8 cellular contexts compared by ENCODE assay signal in the genomic region with DNA sequence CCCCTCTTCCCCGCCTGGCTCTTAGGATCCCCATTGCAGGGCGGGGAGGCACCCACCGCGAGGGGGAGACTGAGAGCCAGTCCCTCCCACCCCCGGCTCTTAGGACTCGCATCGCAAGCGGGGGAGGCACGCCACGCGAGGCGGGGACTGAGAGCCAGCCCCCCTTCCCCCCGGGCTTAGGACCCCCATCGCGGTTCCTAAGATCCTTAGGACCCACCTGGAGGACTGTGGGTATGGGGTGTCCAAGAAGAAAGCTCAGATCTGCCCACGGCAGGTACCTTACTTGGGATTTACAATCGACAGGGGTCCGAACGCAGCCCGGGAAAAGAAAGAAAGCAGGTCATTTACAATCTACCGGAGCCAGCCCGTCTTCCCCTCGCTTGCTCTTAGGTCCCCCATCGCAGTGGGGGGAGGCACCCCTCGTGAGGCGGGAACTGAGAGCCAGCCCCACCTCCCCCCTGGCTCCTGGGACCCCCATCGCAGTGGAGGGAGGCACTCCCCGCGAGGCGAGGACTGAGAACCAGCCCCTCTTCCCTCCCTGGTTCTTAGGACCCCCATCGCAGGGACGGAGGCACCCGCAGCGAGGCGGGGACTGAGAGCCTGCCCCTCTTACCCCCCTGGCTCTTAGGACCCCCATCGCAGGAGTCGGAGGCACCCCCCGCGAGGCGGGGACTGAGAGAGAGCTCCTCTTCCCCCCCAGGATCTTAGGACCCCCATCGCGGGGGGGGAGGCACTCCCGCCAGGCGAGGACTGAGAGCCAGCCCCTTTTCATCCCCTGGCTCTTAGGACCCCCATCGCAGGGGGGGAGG. TPM values are rescaled to one million over a fixed set of nuclear protein-coding genes. Genes with fewer than 3 reads are reported as not detected.
DNase-seq lines count a peak whose midpoint lies in the region; ATAC-seq, FAIRE-seq and TF ChIP-seq lines count a peak whose summit lies in the region.

No MANE protein-coding gene starts in this region.

- H3K4me1 ChIP-seq in pancreas (no peaks in the 10 kb centered on the region), upper lobe of right lung (peaks cover 11% of the 10 kb centered on the region)

- H3K36me3 ChIP-seq in pancreas (no peaks in the 10 kb centered on the region), upper lobe of right lung (no peaks in the 10 kb centered on the region)

- intact Hi-C loops in pancreas (cut with DNase I) (loop anchor here in 1 of 3 donors (5.0 kb wide), 1 partner anchor 120 kb away; no protein-coding TSS in a partner anchor), upper lobe of right lung (cut with DNase I) (no loop called here)

- peaks cover 0 to 7% (median 0%) of the 10 kb centered on the region in 4 donors for H3K27me3 ChIP-seq in pancreas
- H3K27me3 ChIP-seq in upper lobe of right lung: peaks cover 35% of the 10 kb centered on the region

- no peak for FAIRE-seq in frontal cortex (lab: Jason Lieb, UNC)
- FAIRE-seq in pancreas (lab: Jason Lieb, UNC): no peak

- no peaks in the 10 kb centered on the region for H3K9me3 ChIP-seq in pancreas
- H3K9me3 ChIP-seq in upper lobe of right lung: no peaks in the 10 kb centered on the region

- no peaks in the 10 kb centered on the region for H3K9me3 Mint-ChIP-seq in activated T-cell treated with anti-CD3 and anti-CD28 coated beads, Interleukin-2, amount 50 U/mL, for 72 hours

- peaks cover 6% of the 10 kb centered on the region for H3K4me1 Mint-ChIP-seq in activated T-cell treated with anti-CD3 and anti-CD28 coated beads, Interleukin-2, amount 50 U/mL, for 72 hours (ENCODE audit: low read depth)

- no peaks in the 10 kb centered on the region for H3K36me3 Mint-ChIP-seq in activated T-cell treated with anti-CD3 and anti-CD28 coated beads, Interleukin-2, amount 50 U/mL, for 72 hours (ENCODE audit: insufficient read depth in 2 of 2)

- peak overlapping the region in 2 of 4 donors; percentile 18 to 33 for H3K4me3 ChIP-seq in pancreas
- H3K4me3 ChIP-seq in upper lobe of right lung: peak overlapping the region; percentile 42

- DNase-seq in NCI-H1417 (lab: John Stamatoyannopoulos, UW) (peak in 2 of 3 experiments; percentile 89 to 93), NCI-H1417 treated with DMSO at 0.1 percent for 48 hours (lab: John Stamatoyannopoulos, UW) (no peak), NCI-H82 treated with DMSO at 0.1 percent for 48 hours (lab: John Stamatoyannopoulos, UW; ENCODE audit: unreplicated experiment) (peak; percentile 41), frontal cortex (ENCODE audit: low spot score in 2 of 2) (peak; percentile 21 to 39), pancreas (peak in 3 of 6 donors; percentile 52 to 75 (median 56)), upper lobe of right lung (no peak)
- DNase-seq in activated T-cell treated with anti-CD3 and anti-CD28 coated beads, Interleukin-2, amount 50 U/mL, for 72 hours: peak; percentile 76 to 82

- H3K27me3 Mint-ChIP-seq in activated T-cell treated with anti-CD3 and anti-CD28 coated beads, Interleukin-2, amount 50 U/mL, for 72 hours (ENCODE audit: low read depth): peaks cover 5% of the 10 kb centered on the region

- H3K27ac ChIP-seq in pancreas (no peak overlapping the region), upper lobe of right lung (no peak overlapping the region)

- 7 to 13% methylated on average over 16 to 45 of the region's 45 CpGs for WGBS in pancreas, 2 donors

- no peak overlapping the region for H3K27ac Mint-ChIP-seq in activated T-cell treated with anti-CD3 and anti-CD28 coated beads, Interleukin-2, amount 50 U/mL, for 72 hours

- TF ChIP-seq CTCF in pancreas (IDR thresholded peaks at IDR 0.05) (peak; percentile 31 to 61 (median 42)), upper lobe of right lung (IDR thresholded peaks at IDR 0.05) (peak; percentile 52)

- H3K4me3 Mint-ChIP-seq in activated T-cell treated with anti-CD3 and anti-CD28 coated beads, Interleukin-2, amount 50 U/mL, for 72 hours: peak overlapping the region; percentile 84 to 85

- ATAC-seq in HG02840 (IDR thresholded peaks at IDR 0.05; ENCODE audit: low FRiP score, unreplicated experiment): peak; percentile 68
- peak; percentile 91 to 93 for ATAC-seq in activated T-cell treated with anti-CD3 and anti-CD28 coated beads, Interleukin-2, amount 50 U/mL, for 72 hours (replicated peaks in 1 of 2)
- ATAC-seq in pancreas: peak; percentile 77 to 95 (median 79)
- ATAC-seq in upper lobe of right lung: peak; percentile 74

RNA-seq across cellular contexts. Expression of gene DDX11, which starts 43.7 kb away (rescaled TPM):
- 100 to 1,000 TPM; 131 to 144 TPM for total RNA-seq in activated T-cell treated with anti-CD3 and anti-CD28 coated beads, Interleukin-2, amount 50 U/mL, for 72 hours
- 8.2 TPM for total RNA-seq in frontal cortex
- total RNA-seq in pancreas: 10 to 100 TPM; 11.1 to 44.9 (median 22.9) TPM
- 10 to 100 TPM; 27.0 to 45.3 TPM for polyA plus RNA-seq in pancreas
- total RNA-seq in upper lobe of right lung: 12.6 TPM

Comparison
In these comparisons a context has a peak if more than half of its experiments do, and no peak if none do; other contexts are left out.
1. DNase-seq: peak in NCI-H1417 (2 of 3), NCI-H82 treated with DMSO at 0.1 percent for 48 hours (single experiment), activated T-cell treated with anti-CD3 and anti-CD28 coated beads, Interleukin-2, amount 50 U/mL, for 72 hours (2 of 2) and frontal cortex (2 of 2); none in NCI-H1417 treated with DMSO at 0.1 percent for 48 hours (single experiment) and upper lobe of right lung (single experiment).
2. Peak in every context shown above with its lines, with median percentiles within 50 percentile points of each other: ATAC-seq.